ENCODE assay signal across 27 cellular contexts in the genomic region with DNA sequence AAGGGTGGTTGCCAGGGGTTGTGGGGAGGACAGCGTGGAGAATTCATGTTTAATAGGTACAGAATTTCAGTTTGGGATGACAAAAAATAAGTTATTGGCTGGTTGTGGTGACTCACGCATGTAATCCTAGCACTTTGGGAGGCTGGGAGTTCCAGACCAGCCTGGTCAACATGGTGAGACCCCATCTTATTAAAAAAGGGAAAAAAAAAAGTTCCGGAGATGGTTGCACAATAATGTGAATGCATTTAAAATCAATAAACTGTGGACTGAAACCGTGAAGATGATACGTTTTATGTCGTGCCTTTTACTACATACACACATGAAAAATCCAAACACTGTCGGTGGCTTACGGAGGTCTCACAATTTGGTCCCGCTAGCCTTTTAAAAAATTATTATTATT. TPM values are rescaled to one million over a fixed set of nuclear protein-coding genes. Genes with fewer than 3 reads are reported as not detected.
DNase-seq lines count a peak whose midpoint lies in the region; ATAC-seq, FAIRE-seq and TF ChIP-seq lines count a peak whose summit lies in the region.
"Had no signal": no experiment of that assay in that cellular context is flagged by ENCODE, and none has a peak within 500 bp of the region (broad histone marks: within the 10 kb centered on the region; RNA-seq: fewer than 3 reads in every experiment).

No MANE protein-coding gene starts in this region.

- intact Hi-C loops in HepG2 (cut with micrococcal nuclease; ENCODE audit: unreplicated experiment) (no loop called here), right lobe of liver (cut with DNase I) (no loop called here), heart left ventricle (cut with DNase I) (no loop called here)

- POLR2A ChIA-PET in HepG2 (lab: Yijun Ruan, JAX): no interaction called here

- BruUV-seq in HepG2 (replicated peaks; lab: Mats Ljungman, UMichigan): no TSS peak

- no peak overlapping the region for H2BK5ac ChIP-seq in mesenchymal stem cell (ENCODE audit: low read depth, low read length, poor library complexity, severe bottlenecking)

- H2AFZ ChIP-seq in HepG2 (ENCODE audit: low read length): no peak overlapping the region
- H2AFZ ChIP-seq in mesenchymal stem cell (ENCODE audit: low read depth, low read length): no peak overlapping the region
- H2AFZ ChIP-seq in smooth muscle cell (ENCODE audit: low read depth): no peak overlapping the region

- H2BK120ac ChIP-seq in mesenchymal stem cell (ENCODE audit: low read depth, low read length): no peak overlapping the region

- H4K20me1 ChIP-seq in HepG2 (ENCODE audit: insufficient read depth, low read length) (no peaks in the 10 kb centered on the region), smooth muscle cell (ENCODE audit: low read depth) (no peaks in the 10 kb centered on the region)

- H3K4me1 ChIP-seq in HepG2 (ENCODE audit: insufficient read depth, low read length) (peaks cover 17% of the 10 kb centered on the region), right lobe of liver (peaks cover 0 to 16% (median 2%) of the 10 kb centered on the region in 4 donors), mesenchymal stem cell (ENCODE audit: control insufficient read depth, insufficient read depth, low read depth, low read length) (peaks cover 21% of the 10 kb centered on the region), smooth muscle cell (ENCODE audit: low read depth) (peaks cover 23% of the 10 kb centered on the region), heart left ventricle (peaks cover 0 to 28% (median 4%) of the 10 kb centered on the region in 12 donors)

- H3K4me2 ChIP-seq in HepG2 (ENCODE audit: low read depth, low read length): no peak overlapping the region
- no peak overlapping the region for H3K4me2 ChIP-seq in mesenchymal stem cell (ENCODE audit: low read length, poor library complexity, severe bottlenecking)
- H3K4me2 ChIP-seq in smooth muscle cell: peak overlapping the region; percentile 5

- TF ChIP-seq CTCF in HepG2 (CRISPR knock-in tag; IDR thresholded peaks at IDR 0.05): no peak
- no peak for TF ChIP-seq CTCF in right lobe of liver (IDR thresholded peaks at IDR 0.05)
- TF ChIP-seq CTCF in smooth muscle cell (IDR thresholded peaks at IDR 0.05; ENCODE audit: borderline replicate concordance, insufficient read depth, poor library complexity, severe bottlenecking): no peak
- no peak for TF ChIP-seq CTCF in heart left ventricle (IDR thresholded peaks at IDR 0.05)

- H3K79me2 ChIP-seq in HepG2 (ENCODE audit: insufficient read depth, low read length) (no peaks in the 10 kb centered on the region), smooth muscle cell (ENCODE audit: low read depth) (no peaks in the 10 kb centered on the region)

- no peak overlapping the region for H4K8ac ChIP-seq in mesenchymal stem cell (ENCODE audit: low read length)

- no peak overlapping the region for H3K4me3 Mint-ChIP-seq in T-helper 17 cell
- H3K4me3 Mint-ChIP-seq: activated CD4-positive, alpha-beta T cell treated with anti-CD3 and anti-CD28 coated beads, Interleukin-2, amount 10 ng/mL, durations not matched to agents 7 days and 5 days had no signal

- in situ Hi-C loops in HepG2 (cut with HindIII; ENCODE audit: extremely low pct_ligation_motif_present, low pct_unique_long_range_greater_than_20kb): no loop called here

- peaks cover 3% of the 10 kb centered on the region for H3K36me3 Mint-ChIP-seq in T-helper 17 cell (ENCODE audit: low read depth)

- no peak overlapping the region for H3K14ac ChIP-seq in mesenchymal stem cell (ENCODE audit: low read length in 2 of 2)

- TF ChIP-seq RAD21 in HepG2 (CRISPR knock-in tag; IDR thresholded peaks at IDR 0.05): no peak

- no peak overlapping the region for H3K27ac ChIP-seq in HepG2 (ENCODE audit: extremely low read length, insufficient read depth, low read length)
- H3K27ac ChIP-seq in right lobe of liver: no peak overlapping the region
- peak overlapping the region; percentile 64 for H3K27ac ChIP-seq in mesenchymal stem cell (ENCODE audit: low read length, poor library complexity, severe bottlenecking)
- H3K27ac ChIP-seq in smooth muscle cell (ENCODE audit: low read depth): peak overlapping the region; percentile 87
- no peak overlapping the region for H3K27ac ChIP-seq in heart left ventricle

- ATAC-seq in HepG2 (no peak), right lobe of liver (no peak), T-helper 17 cell (no peak), heart left ventricle (no peak)
- ATAC-seq: naive thymus-derived CD8-positive, alpha-beta T cell had no signal

- peak overlapping the region; percentile 97 for H3K27ac Mint-ChIP-seq in T-helper 17 cell
- H3K27ac Mint-ChIP-seq: activated CD4-positive, alpha-beta T cell treated with anti-CD3 and anti-CD28 coated beads, Interleukin-2, amount 10 ng/mL, durations not matched to agents 7 days and 5 days had no signal

- no peak overlapping the region for H2BK12ac ChIP-seq in mesenchymal stem cell (ENCODE audit: low read length in 2 of 2)

- H3K4me1 Mint-ChIP-seq in T-helper 17 cell: peaks cover 36% of the 10 kb centered on the region

- H2AK5ac ChIP-seq in mesenchymal stem cell (ENCODE audit: low read length, severe bottlenecking): peak overlapping the region; percentile 32

- TF ChIP-seq POLR2A in HepG2 (IDR thresholded peaks at IDR 0.05; ENCODE audit: insufficient read depth in 1 of 2, low read depth in 2 of 2, low read length in 2 of 2) (no peak), right lobe of liver (IDR thresholded peaks at IDR 0.05) (no peak), heart left ventricle (IDR thresholded peaks at IDR 0.05) (no peak)

- H3K18ac ChIP-seq in mesenchymal stem cell (ENCODE audit: low read depth in 1 of 2, low read length in 2 of 2): no peak overlapping the region

- DNase-seq in HepG2 (ENCODE audit: low spot score): no peak
- DNase-seq in right lobe of liver: no peak
- DNase-seq in T-helper 17 cell: no peak
- DNase-seq in mesenchymal stem cell: peak; percentile 5
- no peak for DNase-seq in smooth muscle cell (lab: John Stamatoyannopoulos, UW; ENCODE audit: unreplicated experiment)
- no peak for DNase-seq in NCI-H1092 treated with DMSO at 0.1 percent for 48 hours (lab: John Stamatoyannopoulos, UW)
- no peak for DNase-seq in heart left ventricle
- no peak for DNase-seq in NCI-H2227 (lab: John Stamatoyannopoulos, UW; ENCODE audit: unreplicated experiment)
- DNase-seq: activated CD4-positive, alpha-beta T cell treated with anti-CD3 and anti-CD28 coated beads, Interleukin-2, amount 10 ng/mL, durations not matched to agents 7 days and 5 days; activated naive CD4-positive, alpha-beta T cell treated with anti-CD3 and anti-CD28 coated beads, Interleukin-2, amount 50 U/mL, for 16 hours; aorta; Caco-2; cortex of kidney; GF-D8; Karpas-422; naive thymus-derived CD8-positive, alpha-beta T cell; NCI-H146; right cardiac atrium; stimulated activated CD4-positive, alpha-beta T cell treated with anti-CD3 and anti-CD28 coated beads, Interleukin-2, amount 100 ng/mL, for 48 hours; transverse colon had no signal

- WGBS in HepG2 (ENCODE audit: low lambda C conversion rate): 84% methylated on average over 9 of the region's 9 CpGs
- WGBS in right lobe of liver (ENCODE audit: insufficient coverage, low coverage, low lambda C conversion rate, missing lambda C conversion rate): 69% methylated on average over 9 of the region's 9 CpGs
- 95% methylated on average over 3 of the region's 9 CpGs for WGBS in mesenchymal stem cell
- WGBS in smooth muscle cell (ENCODE audit: low lambda C conversion rate): 92% methylated on average over 9 of the region's 9 CpGs
- 95 to 97% (median 96%) methylated on average over 9 of the region's 9 CpGs for WGBS in heart left ventricle, 4 donors

- FAIRE-seq in HepG2 (lab: Jason Lieb, UNC): no peak
- FAIRE-seq: HTR-8/SVneo had no signal

- no peaks in the 10 kb centered on the region for H3K27me3 ChIP-seq in HepG2 (ENCODE audit: control insufficient read depth in 1 of 2, insufficient read depth in 2 of 2, low read length in 2 of 2)
- H3K27me3 ChIP-seq in right lobe of liver: no peaks in the 10 kb centered on the region
- H3K27me3 ChIP-seq in mesenchymal stem cell (ENCODE audit: control insufficient read depth in 1 of 2, insufficient read depth in 1 of 2, low read length in 2 of 2): no peaks in the 10 kb centered on the region
- H3K27me3 ChIP-seq in smooth muscle cell (ENCODE audit: low read depth): no peaks in the 10 kb centered on the region
- no peaks in the 10 kb centered on the region for H3K27me3 ChIP-seq in heart left ventricle
- H3K27me3 ChIP-seq: gastroesophageal sphincter, transverse colon had no signal

- CTCF ChIA-PET in HepG2 (lab: Yijun Ruan, JAX; ENCODE audit: low intra/inter-chr PET ratio, low total read pairs): no interaction called here

- H3K9me3 ChIP-seq in HepG2 (ENCODE audit: low read length) (no peaks in the 10 kb centered on the region), right lobe of liver (no peaks in the 10 kb centered on the region), T-helper 17 cell (ENCODE audit: control insufficient read depth, low read length, poor library complexity, severe bottlenecking) (no peaks in the 10 kb centered on the region), mesenchymal stem cell (ENCODE audit: control insufficient read depth, low read length) (no peaks in the 10 kb centered on the region), smooth muscle cell (replicated peaks; ENCODE audit: low read depth) (no peaks in the 10 kb centered on the region), heart left ventricle (no peaks in the 10 kb centered on the region)
- H3K9me3 ChIP-seq: Caco-2, gastroesophageal sphincter, transverse colon had no signal

- H3K4me3 ChIP-seq in HepG2 (replicated peaks in 1 of 3; ENCODE audit: insufficient read depth in 1 of 3, low read depth in 2 of 3, low read length in 3 of 3) (no peak overlapping the region), right lobe of liver (no peak overlapping the region), mesenchymal stem cell (ENCODE audit: insufficient read depth in 1 of 2, low read depth in 1 of 2, low read length in 2 of 2) (no peak overlapping the region), smooth muscle cell (no peak overlapping the region), heart left ventricle (no peak overlapping the region)
- H3K4me3 ChIP-seq: gastroesophageal sphincter, transverse colon had no signal

- H3K36me3 ChIP-seq in HepG2 (replicated peaks in 1 of 2; ENCODE audit: control insufficient read depth in 1 of 2, insufficient read depth in 2 of 2, low read length in 2 of 2) (no peaks in the 10 kb centered on the region), right lobe of liver (no peaks in the 10 kb centered on the region), mesenchymal stem cell (ENCODE audit: control insufficient read depth in 1 of 2, insufficient read depth in 2 of 2, low read depth in 1 of 2, low read length in 2 of 2) (no peaks in the 10 kb centered on the region), smooth muscle cell (ENCODE audit: low read depth) (no peaks in the 10 kb centered on the region), heart left ventricle (peaks cover 0 to 3% (median 0%) of the 10 kb centered on the region in 9 donors)
- H3K36me3 ChIP-seq: gastroesophageal sphincter, transverse colon had no signal

- no peaks in the 10 kb centered on the region for H3K27me3 Mint-ChIP-seq in T-helper 17 cell

- H3K79me1 ChIP-seq in mesenchymal stem cell (replicated peaks; ENCODE audit: low read length, poor library complexity, severe bottlenecking): no peaks in the 10 kb centered on the region

- H3K9ac ChIP-seq in HepG2 (ENCODE audit: insufficient read depth, low read depth, low read length) (no peak overlapping the region), mesenchymal stem cell (ENCODE audit: low read length) (no peak overlapping the region), smooth muscle cell (ENCODE audit: low read depth) (no peak overlapping the region)

- no peak overlapping the region for H4K91ac ChIP-seq in mesenchymal stem cell (ENCODE audit: low read length)

- H3F3A ChIP-seq in smooth muscle cell (ENCODE audit: low read depth): peaks cover 24% of the 10 kb centered on the region

- no peak overlapping the region for H2BK15ac ChIP-seq in mesenchymal stem cell (ENCODE audit: low read depth, poor library complexity, severe bottlenecking)

- H3K23ac ChIP-seq in mesenchymal stem cell (ENCODE audit: low read length in 2 of 2): no peak overlapping the region

- H3K4ac ChIP-seq in mesenchymal stem cell (ENCODE audit: low read depth in 1 of 2, low read length in 2 of 2): no peak overlapping the region

- TF ChIP-seq EP300 in HepG2 (IDR thresholded peaks at IDR 0.05; ENCODE audit: low read depth in 2 of 2, low read length in 2 of 2) (no peak), HepG2 (CRISPR knock-in tag; IDR thresholded peaks at IDR 0.05; ENCODE audit: borderline replicate concordance) (no peak)

RNA-seq across cellular contexts. Expression of a gene that starts 20.5 kb away (rescaled TPM):
- 0.87 and 1.1 TPM in 2 replicates for total RNA-seq in HepG2 (2016; rRNA removed; fragmentation: Illumina TruSeq; extraction: Trizol)
- total RNA-seq in HepG2 (2016; cell fraction: cytosol; rRNA removed; fragmentation: Illumina TruSeq; extraction: Trizol; ENCODE audit: low read depth): 0.18 TPM in 1 of 2 replicates, not detected in the other
- total RNA-seq in HepG2 (2016; cell fraction: insoluble cytoplasmic fraction; rRNA removed; fragmentation: Illumina TruSeq; extraction: Trizol): 1.2 and 1.3 TPM in 2 replicates
- 0.31 and 0.52 TPM in 2 replicates for total RNA-seq in HepG2 (2016; cell fraction: membrane; rRNA removed; fragmentation: Illumina TruSeq; extraction: Trizol)
- total RNA-seq in HepG2 (2016; cell fraction: nucleus; rRNA removed; fragmentation: Illumina TruSeq; extraction: Trizol): 1.7 and 2.4 TPM in 2 replicates
- 0.78 and 1.0 TPM in 2 replicates for polyA plus RNA-seq in HepG2 (2011; rRNA removed)
- polyA plus RNA-seq in HepG2 (2011; cell fraction: cytosol; rRNA removed): 0.38 and 0.62 TPM in 2 replicates
- polyA plus RNA-seq in HepG2 (2011; cell fraction: nucleus; rRNA removed): 0.33 and 1.3 TPM in 2 replicates
- polyA plus RNA-seq in HepG2 (2012): 1.1 and 1.9 TPM in 2 replicates
- 0.08 and 0.09 TPM in 2 replicates for polyA plus RNA-seq in HepG2 (2016; cell fraction: cytosol; fragmentation: Illumina TruSeq; extraction: Trizol; ENCODE audit: low read depth)
- polyA plus RNA-seq in HepG2 (2016; cell fraction: insoluble cytoplasmic fraction; fragmentation: Illumina TruSeq; extraction: Trizol; ENCODE audit: low read depth): 0.37 and 0.41 TPM in 2 replicates
- polyA plus RNA-seq in HepG2 (2016; cell fraction: membrane; fragmentation: Illumina TruSeq; extraction: Trizol; ENCODE audit: low read depth): 0.13 and 0.40 TPM in 2 replicates
- polyA plus RNA-seq in HepG2 (2016; cell fraction: nucleus; fragmentation: Illumina TruSeq; extraction: Trizol; ENCODE audit: insufficient read depth, low read depth): 1.0 and 2.1 TPM in 2 replicates
- 0.09 and 2.7 TPM in 2 replicates for polyA minus RNA-seq in HepG2 (2011; rRNA and poly(A)+ RNA removed; ENCODE audit: low replicate concordance)
- 0.40 and 0.97 TPM in 2 replicates for polyA minus RNA-seq in HepG2 (2011; cell fraction: cytosol; rRNA and poly(A)+ RNA removed)
- 0.77 and 0.99 TPM in 2 replicates for polyA minus RNA-seq in HepG2 (2011; cell fraction: nucleus; rRNA and poly(A)+ RNA removed)
- total RNA-seq in right lobe of liver: 1 to 10 TPM in 3 of 6 experiments, under 1 TPM in 3; 0.55 to 3.3 (median 1.3) TPM
- 10 to 100 TPM in 1 of 2 donors, 1 to 10 TPM in 1; 7.0 to 12.6 TPM for total RNA-seq in T-helper 17 cell
- 20.7 TPM for polyA plus RNA-seq in mesenchymal stem cell (2013, experiment 1 of 2)
- 20.7 TPM for polyA plus RNA-seq in mesenchymal stem cell (2013, experiment 2 of 2)
- 38.5 and 55.6 TPM in 2 replicates for total RNA-seq in smooth muscle cell
- polyA plus RNA-seq in smooth muscle cell: 7.8 and 31.2 TPM in 2 replicates
- total RNA-seq in heart left ventricle: 1 to 10 TPM in 5 of 9 donors, under 1 TPM in 4; 0.62 to 8.0 (median 1.1) TPM
- under 1 TPM; 0.08 to 0.71 TPM for polyA plus RNA-seq in heart left ventricle

RNA-seq across cellular contexts. Expression of a gene that starts 24.2 kb away (rescaled TPM):
- total RNA-seq in HepG2 (2016; rRNA removed; fragmentation: Illumina TruSeq; extraction: Trizol) (not detected in 2 replicates), right lobe of liver (not detected), T-helper 17 cell (under 1 TPM in 1 of 2 donors, not detected in 1; 0.50 TPM), smooth muscle cell (not detected in 2 replicates), heart left ventricle (not detected)
- total RNA-seq in HepG2 (2016; cell fraction: cytosol; rRNA removed; fragmentation: Illumina TruSeq; extraction: Trizol; ENCODE audit: low read depth): not detected in 2 replicates
- not detected in 2 replicates for total RNA-seq in HepG2 (2016; cell fraction: insoluble cytoplasmic fraction; rRNA removed; fragmentation: Illumina TruSeq; extraction: Trizol)
- total RNA-seq in HepG2 (2016; cell fraction: membrane; rRNA removed; fragmentation: Illumina TruSeq; extraction: Trizol): not detected in 2 replicates
- total RNA-seq in HepG2 (2016; cell fraction: nucleus; rRNA removed; fragmentation: Illumina TruSeq; extraction: Trizol): not detected in 2 replicates
- polyA plus RNA-seq in HepG2 (2011; rRNA removed) (not detected in 2 replicates), smooth muscle cell (not detected in 2 replicates), heart left ventricle (not detected)
- not detected in 2 replicates for polyA plus RNA-seq in HepG2 (2011; cell fraction: cytosol; rRNA removed)
- not detected in 2 replicates for polyA plus RNA-seq in HepG2 (2011; cell fraction: nucleus; rRNA removed)
- not detected in 2 replicates for polyA plus RNA-seq in HepG2 (2012)
- polyA plus RNA-seq in HepG2 (2016; cell fraction: cytosol; fragmentation: Illumina TruSeq; extraction: Trizol; ENCODE audit: low read depth): not detected in 2 replicates
- polyA plus RNA-seq in HepG2 (2016; cell fraction: insoluble cytoplasmic fraction; fragmentation: Illumina TruSeq; extraction: Trizol; ENCODE audit: low read depth): not detected in 2 replicates
- polyA plus RNA-seq in HepG2 (2016; cell fraction: membrane; fragmentation: Illumina TruSeq; extraction: Trizol; ENCODE audit: low read depth): not detected in 2 replicates
- polyA plus RNA-seq in HepG2 (2016; cell fraction: nucleus; fragmentation: Illumina TruSeq; extraction: Trizol; ENCODE audit: insufficient read depth, low read depth): not detected in 2 replicates
- polyA minus RNA-seq in HepG2 (2011; rRNA and poly(A)+ RNA removed; ENCODE audit: low replicate concordance): not detected in 2 replicates
- not detected in 2 replicates for polyA minus RNA-seq in HepG2 (2011; cell fraction: cytosol; rRNA and poly(A)+ RNA removed)
- polyA minus RNA-seq in HepG2 (2011; cell fraction: nucleus; rRNA and poly(A)+ RNA removed): not detected in 2 replicates
- not detected for polyA plus RNA-seq in mesenchymal stem cell (2013, experiment 1 of 2)
- not detected for polyA plus RNA-seq in mesenchymal stem cell (2013, experiment 2 of 2)
- total RNA-seq: activated CD4-positive, alpha-beta T cell treated with anti-CD3 and anti-CD28 coated beads, Interleukin-2, amount 10 ng/mL, durations not matched to agents 7 days and 5 days; activated T-helper 1 cell treated with anti-CD3 and anti-CD28 coated beads, Interleukin-12 subunit alpha, Interleukin-12 subunit beta, Interleukin-2, Interleukin-4 antibody, amounts not matched to agents 30 ng/mL and 10 ng/mL and 1 ng/mL, durations not matched to agents 14 hours and 24 hours and 36 hours; aorta; Caco-2; cardiac septum; gastroesophageal sphincter; mesenteric fat pad; Right ventricle myocardium inferior; transverse colon had no signal
- polyA plus RNA-seq: aorta, BJ, right cardiac atrium had no signal

RNA-seq across cellular contexts. Expression of a gene that starts 46.7 kb away (rescaled TPM):
- total RNA-seq in HepG2 (2016; rRNA removed; fragmentation: Illumina TruSeq; extraction: Trizol) (not detected in 2 replicates), right lobe of liver (1 to 10 TPM; 2.3 to 5.8 (median 3.7) TPM), T-helper 17 cell (100 to 1,000 TPM; 216 to 233 TPM), smooth muscle cell (not detected in 2 replicates), heart left ventricle (10 to 100 TPM in 1 of 9 donors, 1 to 10 TPM in 6, under 1 TPM in 2; 0.90 to 23.8 (median 1.8) TPM)
- total RNA-seq in HepG2 (2016; cell fraction: cytosol; rRNA removed; fragmentation: Illumina TruSeq; extraction: Trizol; ENCODE audit: low read depth): not detected in 2 replicates
- not detected in 2 replicates for total RNA-seq in HepG2 (2016; cell fraction: insoluble cytoplasmic fraction; rRNA removed; fragmentation: Illumina TruSeq; extraction: Trizol)
- not detected in 2 replicates for total RNA-seq in HepG2 (2016; cell fraction: membrane; rRNA removed; fragmentation: Illumina TruSeq; extraction: Trizol)
- total RNA-seq in HepG2 (2016; cell fraction: nucleus; rRNA removed; fragmentation: Illumina TruSeq; extraction: Trizol): not detected in 2 replicates
- polyA plus RNA-seq in HepG2 (2011; rRNA removed) (not detected in 2 replicates), smooth muscle cell (not detected in 2 replicates), heart left ventricle (1 to 10 TPM in 1 of 2 donors, under 1 TPM in 1; 0.72 to 1.5 TPM)
- polyA plus RNA-seq in HepG2 (2011; cell fraction: cytosol; rRNA removed): not detected in 2 replicates
- polyA plus RNA-seq in HepG2 (2011; cell fraction: nucleus; rRNA removed): not detected in 2 replicates
- polyA plus RNA-seq in HepG2 (2012): not detected in 2 replicates
- polyA plus RNA-seq in HepG2 (2016; cell fraction: cytosol; fragmentation: Illumina TruSeq; extraction: Trizol; ENCODE audit: low read depth): not detected in 2 replicates
- polyA plus RNA-seq in HepG2 (2016; cell fraction: insoluble cytoplasmic fraction; fragmentation: Illumina TruSeq; extraction: Trizol; ENCODE audit: low read depth): not detected in 2 replicates
- not detected in 2 replicates for polyA plus RNA-seq in HepG2 (2016; cell fraction: membrane; fragmentation: Illumina TruSeq; extraction: Trizol; ENCODE audit: low read depth)
- not detected in 2 replicates for polyA plus RNA-seq in HepG2 (2016; cell fraction: nucleus; fragmentation: Illumina TruSeq; extraction: Trizol; ENCODE audit: insufficient read depth, low read depth)
- not detected in 2 replicates for polyA minus RNA-seq in HepG2 (2011; rRNA and poly(A)+ RNA removed; ENCODE audit: low replicate concordance)
- polyA minus RNA-seq in HepG2 (2011; cell fraction: cytosol; rRNA and poly(A)+ RNA removed): not detected in 2 replicates
- not detected in 2 replicates for polyA minus RNA-seq in HepG2 (2011; cell fraction: nucleus; rRNA and poly(A)+ RNA removed)
- polyA plus RNA-seq in mesenchymal stem cell (2013, experiment 1 of 2): not detected
- polyA plus RNA-seq in mesenchymal stem cell (2013, experiment 2 of 2): not detected
- polyA plus RNA-seq: BJ had no signal

RNA-seq across cellular contexts. Expression of a gene that starts 54.0 kb away (rescaled TPM):
- total RNA-seq in HepG2 (2016; rRNA removed; fragmentation: Illumina TruSeq; extraction: Trizol): 0.07 TPM in 1 of 2 replicates, not detected in the other
- total RNA-seq in HepG2 (2016; cell fraction: cytosol; rRNA removed; fragmentation: Illumina TruSeq; extraction: Trizol; ENCODE audit: low read depth): not detected in 2 replicates
- total RNA-seq in HepG2 (2016; cell fraction: insoluble cytoplasmic fraction; rRNA removed; fragmentation: Illumina TruSeq; extraction: Trizol): 0.06 and 0.10 TPM in 2 replicates
- not detected in 2 replicates for total RNA-seq in HepG2 (2016; cell fraction: membrane; rRNA removed; fragmentation: Illumina TruSeq; extraction: Trizol)
- 0.34 TPM in 1 of 2 replicates, not detected in the other for total RNA-seq in HepG2 (2016; cell fraction: nucleus; rRNA removed; fragmentation: Illumina TruSeq; extraction: Trizol)
- under 0.01 and 0.01 TPM in 2 replicates for polyA plus RNA-seq in HepG2 (2011; rRNA removed)
- 0.17 TPM in 1 of 2 replicates, not detected in the other for polyA plus RNA-seq in HepG2 (2011; cell fraction: cytosol; rRNA removed)
- 0.17 and 0.19 TPM in 2 replicates for polyA plus RNA-seq in HepG2 (2011; cell fraction: nucleus; rRNA removed)
- polyA plus RNA-seq in HepG2 (2012): 0.05 TPM in 2 replicates
- not detected in 2 replicates for polyA plus RNA-seq in HepG2 (2016; cell fraction: cytosol; fragmentation: Illumina TruSeq; extraction: Trizol; ENCODE audit: low read depth)
- polyA plus RNA-seq in HepG2 (2016; cell fraction: insoluble cytoplasmic fraction; fragmentation: Illumina TruSeq; extraction: Trizol; ENCODE audit: low read depth): not detected in 2 replicates
- polyA plus RNA-seq in HepG2 (2016; cell fraction: membrane; fragmentation: Illumina TruSeq; extraction: Trizol; ENCODE audit: low read depth): not detected in 2 replicates
- polyA plus RNA-seq in HepG2 (2016; cell fraction: nucleus; fragmentation: Illumina TruSeq; extraction: Trizol; ENCODE audit: insufficient read depth, low read depth): not detected in 2 replicates
- polyA minus RNA-seq in HepG2 (2011; rRNA and poly(A)+ RNA removed; ENCODE audit: low replicate concordance): not detected in 2 replicates
- polyA minus RNA-seq in HepG2 (2011; cell fraction: cytosol; rRNA and poly(A)+ RNA removed): not detected in 2 replicates
- polyA minus RNA-seq in HepG2 (2011; cell fraction: nucleus; rRNA and poly(A)+ RNA removed): 0.13 and 0.37 TPM in 2 replicates
- under 1 TPM; 0.04 to 0.55 (median 0.19) TPM for total RNA-seq in right lobe of liver
- 1 to 10 TPM in 1 of 2 donors, under 1 TPM in 1; 0.83 to 1.6 TPM for total RNA-seq in T-helper 17 cell
- polyA plus RNA-seq in mesenchymal stem cell (2013, experiment 1 of 2): 2.5 TPM
- 2.2 TPM for polyA plus RNA-seq in mesenchymal stem cell (2013, experiment 2 of 2)
- total RNA-seq in smooth muscle cell: 2.2 and 5.2 TPM in 2 replicates
- polyA plus RNA-seq in smooth muscle cell: 1.00 and 1.3 TPM in 2 replicates
- total RNA-seq in heart left ventricle: 1 to 10 TPM in 2 of 9 donors, under 1 TPM in 7; 0.13 to 3.6 (median 0.56) TPM
- polyA plus RNA-seq in heart left ventricle: under 1 TPM; 0.07 to 0.23 TPM

Comparison
In these comparisons a context has a peak if more than half of its experiments do, and no peak if none do; other contexts are left out.
1. H3K27ac ChIP-seq: peak in mesenchymal stem cell (single experiment) and smooth muscle cell (single experiment); none in HepG2 (single experiment), right lobe of liver (0 of 3) and heart left ventricle (0 of 12).
2. RNA of a gene that starts 46.7 kb away (total RNA-seq): 216 to 233 TPM in T-helper 17 cell; 2.3 to 5.8 TPM in right lobe of liver, 0.90 to 23.8 TPM in heart left ventricle, not detected in HepG2 and not detected in smooth muscle cell; every median in the first group is over 4 times any median in the second.